In genomic region chr1:198932351-198932991, GRCh38 we compare ENCODE assay signal across 8 cellular contexts.
A peak's percentile ranks its signal among the peaks of the same experiment; 100 is the strongest.
DNase-seq lines count a peak whose midpoint lies in the region; ATAC-seq and TF ChIP-seq lines count a peak whose summit lies in the region.

No MANE protein-coding gene starts in this region.

- ATAC-seq in GM21723 (IDR thresholded peaks at IDR 0.05; ENCODE audit: unreplicated experiment) (no peak), HG03039 (IDR thresholded peaks at IDR 0.05; ENCODE audit: unreplicated experiment) (no peak)

- DNase-seq in activated naive CD4-positive, alpha-beta T cell treated with anti-CD3 and anti-CD28 coated beads for 36 hours, result peak; percentile 44
- no peak for DNase-seq in activated naive CD4-positive, alpha-beta T cell treated with anti-CD3 and anti-CD28 coated beads, Interleukin-2, amount 50 U/mL, for 16 hours
- no peak for DNase-seq in SK-N-MC (ENCODE audit: low read depth, low spot score)
- no peak for DNase-seq in fibroblast of the aortic adventitia (ENCODE audit: low read depth)
- DNase-seq in NCI-H2196 (lab: John Stamatoyannopoulos, UW; ENCODE audit: unreplicated experiment), result no peak

- H3K36me3 ChIP-seq in SK-N-MC (ENCODE audit: insufficient read depth, low read length), result peaks cover 56% of the 10 kb centered on the region

- no peak for TF ChIP-seq CTCF in fibroblast of the aortic adventitia (IDR thresholded peaks at IDR 0.05; ENCODE audit: insufficient read depth, low read length)

- no peaks in the 10 kb centered on the region for H3K9me3 Mint-ChIP-seq in activated naive CD4-positive, alpha-beta T cell treated with anti-CD3 and anti-CD28 coated beads for 36 hours

- H3K27me3 Mint-ChIP-seq in activated naive CD4-positive, alpha-beta T cell treated with anti-CD3 and anti-CD28 coated beads for 36 hours (ENCODE audit: low read depth), result no peaks in the 10 kb centered on the region

- H3K27ac ChIP-seq in SK-N-MC (peak overlapping the region; percentile 96), temporal lobe (ENCODE audit: low read depth, low read length) (peak overlapping the region; percentile 95)

- H3K4me1 Mint-ChIP-seq in activated naive CD4-positive, alpha-beta T cell treated with anti-CD3 and anti-CD28 coated beads for 36 hours (ENCODE audit: low read depth), result peaks cover 31% of the 10 kb centered on the region

- intact Hi-C loops in activated naive CD4-positive, alpha-beta T cell treated with anti-CD3 and anti-CD28 coated beads for 36 hours (cut with micrococcal nuclease), result loop anchor here (10.0 kb wide), 1 partner anchor 1222 kb away; no protein-coding TSS in a partner anchor

- H3K9ac ChIP-seq in SK-N-MC (ENCODE audit: insufficient read length), result peak overlapping the region; percentile 95

- no peaks in the 10 kb centered on the region for H3K9me3 ChIP-seq in SK-N-MC (ENCODE audit: low read depth, low read length)

- H3K4me3 Mint-ChIP-seq in activated naive CD4-positive, alpha-beta T cell treated with anti-CD3 and anti-CD28 coated beads for 36 hours, result peak overlapping the region; percentile 75

- H3K36me3 Mint-ChIP-seq in activated naive CD4-positive, alpha-beta T cell treated with anti-CD3 and anti-CD28 coated beads for 36 hours (ENCODE audit: low read depth), result peaks cover 2% of the 10 kb centered on the region

- H3K27ac Mint-ChIP-seq in activated naive CD4-positive, alpha-beta T cell treated with anti-CD3 and anti-CD28 coated beads for 36 hours, result peak overlapping the region; percentile 89

- CTCF ChIA-PET in activated naive CD4-positive, alpha-beta T cell treated with anti-CD3 and anti-CD28 coated beads for 36 hours (lab: Charles Lee), result interaction anchor here (1.1 kb wide), 2 partner anchors 39 to 124 kb away, joined by 3 read pairs; no protein-coding TSS in a partner anchor

- H3K4me3 ChIP-seq in SK-N-MC (peak overlapping the region; percentile 96), fibroblast of the aortic adventitia (ENCODE audit: low read depth, low read length) (peak overlapping the region; percentile 49)
